Comparison of ENCODE assay signal across 8 cellular contexts in genomic region chr12:56116267-56117081, GRCh38. TPM values are rescaled to one million over a fixed set of nuclear protein-coding genes. Genes with fewer than 3 reads are reported as not detected.
DNase-seq lines count a peak whose midpoint lies in the region; ATAC-seq and TF ChIP-seq lines count a peak whose summit lies in the region.

Gene RPL41 (plus strand): TSS chr12:56116633.

- peak within 1 kb of the TSS; percentile 92 for H3K9ac ChIP-seq in HCT116 (ENCODE audit: low read length)

- no peaks in the 10 kb centered on the region for H4K20me1 ChIP-seq in HCT116 (ENCODE audit: insufficient read depth)

- TF ChIP-seq POLR2A in HCT116 (IDR thresholded peaks at IDR 0.05; ENCODE audit: borderline replicate concordance, extremely low read depth, insufficient read depth, insufficient read length) (peak; percentile 100), NB4 (IDR thresholded peaks at IDR 0.05; ENCODE audit: extremely low read depth, insufficient read length) (peak; percentile 99), gastroesophageal sphincter (IDR thresholded peaks at IDR 0.05) (peak; percentile 94 to 96)

- H3K9me2 ChIP-seq in HCT116 (ENCODE audit: insufficient read depth): no peaks in the 10 kb centered on the region

- TF ChIP-seq CTCF in HCT116 (IDR thresholded peaks at IDR 0.05 in 2 of 3, conservative IDR thresholded peaks at IDR 0.05 in 1 of 3; ENCODE audit: borderline replicate concordance in 1 of 3, insufficient read depth in 1 of 3, low read depth in 2 of 3, low read length in 2 of 3) (no peak), NB4 (IDR thresholded peaks at IDR 0.05; ENCODE audit: low read depth, low read length) (no peak), gastroesophageal sphincter (IDR thresholded peaks at IDR 0.05) (peak in 3 of 4 experiments; percentile 4 to 53 (median 30)), neutrophil (IDR thresholded peaks at IDR 0.05) (peak; percentile 37)

- 0% methylated on average over 24 to 31 of the region's 34 CpGs for WGBS in gastroesophageal sphincter (ENCODE audit: low coverage in 1 of 2), 2 donors

- H3K4me2 ChIP-seq in HCT116 (ENCODE audit: low read length): peak within 1 kb of the TSS; percentile 88

- ATAC-seq in HCT116 (peak; percentile 31), gastroesophageal sphincter (peak; percentile 76)

- H3K79me2 ChIP-seq in HCT116 (ENCODE audit: insufficient read depth, low read length): peaks cover 18% of the 10 kb centered on the region

- H3K27ac ChIP-seq in HCT116 (ENCODE audit: low read depth, low read length): peak within 1 kb of the TSS; percentile 93
- H3K27ac ChIP-seq in gastroesophageal sphincter: peak within 1 kb of the TSS; percentile 89 to 99 (median 96)
- peak within 1 kb of the TSS; percentile 96 for H3K27ac ChIP-seq in neutrophil
- H3K27ac ChIP-seq in substantia nigra (ENCODE audit: low read depth, low read length, poor library complexity, severe bottlenecking): peak within 1 kb of the TSS; percentile 96

- RAD21 ChIA-PET in HCT116 (lab: Charles Lee; ENCODE audit: low non-redundant PET in 1 of 2, low total read pairs in 2 of 2, uncharacterized antibody in 2 of 2, unreplicated experiment in 2 of 2): no interaction called here

- DNase-seq in ELR (ENCODE audit: low read depth) (peak; percentile 97), HCT116 (ENCODE audit: low read depth, low spot score) (peak; percentile 91), NB4 (ENCODE audit: low read depth) (peak; percentile 95), SK-N-DZ (ENCODE audit: low spot score) (peak; percentile 96), substantia nigra (lab: John Stamatoyannopoulos, UW) (peak; percentile 27 to 95 (median 89))
- DNase-seq in activated naive CD4-positive, alpha-beta T cell treated with Interleukin-2 at 50 U/mL for 16 hours: peak; percentile 94

- BruUV-seq in HCT116 (replicated peaks; lab: Mats Ljungman, UMichigan): TSS peak; percentile 92

- no peaks in the 10 kb centered on the region for H3K9me3 ChIP-seq in HCT116 (ENCODE audit: control insufficient read depth in 1 of 2, insufficient read depth in 1 of 2, low read depth in 1 of 2, low read length in 2 of 2)
- no peaks in the 10 kb centered on the region for H3K9me3 ChIP-seq in gastroesophageal sphincter
- H3K9me3 ChIP-seq in neutrophil: no peaks in the 10 kb centered on the region

- TF ChIP-seq EP300 in gastroesophageal sphincter (IDR thresholded peaks at IDR 0.05): no peak

- no peak for TF ChIP-seq RAD21 in HCT116 (IDR thresholded peaks at IDR 0.05; ENCODE audit: low read depth)

- intact Hi-C loops in HCT116 (cut with micrococcal nuclease): loop anchor here (1.0 to 10.0 kb wide), 4 partner anchors 12 to 382 kb away; partner anchors contain the start of genes PA2G4 and SUOX

- H3K4me1 ChIP-seq in HCT116 (ENCODE audit: control insufficient read depth in 1 of 2, insufficient read depth in 2 of 2, low read length in 2 of 2) (peaks cover 23 to 34% of the 10 kb centered on the region in 2 experiments), gastroesophageal sphincter (peaks cover 11 to 43% (median 18%) of the 10 kb centered on the region in 3 donors), neutrophil (ENCODE audit: control insufficient read depth in 1 of 2, insufficient read depth in 1 of 2, low read depth in 1 of 2, low read length in 1 of 2) (peaks cover 33% of the 10 kb centered on the region in 2 experiments)

- H3K27me3 ChIP-seq in HCT116 (ENCODE audit: insufficient read depth, low read length) (no peaks in the 10 kb centered on the region), gastroesophageal sphincter (no peaks in the 10 kb centered on the region), neutrophil (no peaks in the 10 kb centered on the region)

- POLR2A ChIA-PET in HCT116 (lab: Charles Lee): interaction anchor here (0.7 to 4.6 kb wide), 9 partner anchors 11 to 379 kb away, joined by 3 to 75 read pairs (median 5); partner anchors contain the start of genes ESYT1, PA2G4, RAB5B and SMARCC2

- CTCF ChIA-PET in HCT116 (lab: Charles Lee): interaction anchor here (2.2 to 3.3 kb wide), 2 partner anchors 11 to 12 kb away, joined by 5 to 24 read pairs; partner anchors contain the start of genes ESYT1 and PA2G4

- H2AFZ ChIP-seq in HCT116 (ENCODE audit: low read depth, low read length, poor library complexity, severe bottlenecking): peak within 1 kb of the TSS; percentile 24

- peak within 1 kb of the TSS; percentile 80 to 82 for H3K4me3 ChIP-seq in HCT116 (replicated peaks in 1 of 2; ENCODE audit: low read depth in 1 of 2, low read length in 2 of 2)
- peak within 1 kb of the TSS; percentile 86 for H3K4me3 ChIP-seq in NB4 (ENCODE audit: low read depth, low read length)
- H3K4me3 ChIP-seq in gastroesophageal sphincter: peak within 1 kb of the TSS; percentile 81 to 100
- peak within 1 kb of the TSS; percentile 87 to 96 for H3K4me3 ChIP-seq in neutrophil (ENCODE audit: low read depth in 1 of 2, low read length in 1 of 2)

- H3K36me3 ChIP-seq in HCT116 (ENCODE audit: control insufficient read depth in 1 of 2, insufficient read depth in 2 of 2, low read length in 2 of 2) (peaks cover 11 to 41% of the 10 kb centered on the region in 2 experiments), gastroesophageal sphincter (peaks cover 3 to 40% of the 10 kb centered on the region in 2 donors), neutrophil (peaks cover 21% of the 10 kb centered on the region)

TF ChIP-seq in HCT116, 20 proteins besides CTCF, POLR2A, EP300 and RAD21:
- TF ChIP-seq EZH2 (IDR thresholded peaks at IDR 0.05): no peak
- peak; percentile 29; the same call in 1 of the 2 replicates for TF ChIP-seq ZFX (IDR thresholded peaks at IDR 0.05)
- TF ChIP-seq POLR2AphosphoS5 (IDR thresholded peaks at IDR 0.05; ENCODE audit: low read depth, low read length): peak; percentile 100
- TF ChIP-seq YY1 (IDR thresholded peaks at IDR 0.05; ENCODE audit: extremely low read depth, insufficient replicate concordance, low read depth, low read length): peak; percentile 90
- no peak for TF ChIP-seq SRF (IDR thresholded peaks at IDR 0.05; ENCODE audit: low read depth)
- TF ChIP-seq ZBTB33 (IDR thresholded peaks at IDR 0.05; ENCODE audit: extremely low read depth, insufficient replicate concordance, low read length): peak; percentile 66

RNA-seq across cellular contexts. Expression of gene RPL41, which starts in this region (rescaled TPM):
- total RNA-seq in HCT116 (2021; ENCODE audit: unreplicated experiment) (4,327 TPM), gastroesophageal sphincter (1,000 to 10,000 TPM; 1,487 to 4,346 (median 2,874) TPM)
- 11,465 and 11,614 TPM in 2 replicates for polyA plus RNA-seq in HCT116 (2012)
- 3,750 and 3,796 TPM in 2 replicates for polyA plus RNA-seq in SK-N-DZ (2014; cell fraction: cytosol; rRNA removed)
- 2,247 and 3,087 TPM in 2 replicates for polyA plus RNA-seq in SK-N-DZ (2014; cell fraction: nucleus; rRNA removed)

Comparison
In these comparisons a context has a peak if more than half of its experiments do, and no peak if none do; other contexts are left out.
1. Peak in every context shown above with its lines: DNase-seq, ATAC-seq, H3K4me3 ChIP-seq and H3K27ac ChIP-seq.
2. CTCF ChIP-seq: peak in gastroesophageal sphincter (3 of 4) and neutrophil (single experiment); none in HCT116 (0 of 3) and NB4 (single experiment).